ENCODE assay signal across 1 cellular context in the genomic region with DNA sequence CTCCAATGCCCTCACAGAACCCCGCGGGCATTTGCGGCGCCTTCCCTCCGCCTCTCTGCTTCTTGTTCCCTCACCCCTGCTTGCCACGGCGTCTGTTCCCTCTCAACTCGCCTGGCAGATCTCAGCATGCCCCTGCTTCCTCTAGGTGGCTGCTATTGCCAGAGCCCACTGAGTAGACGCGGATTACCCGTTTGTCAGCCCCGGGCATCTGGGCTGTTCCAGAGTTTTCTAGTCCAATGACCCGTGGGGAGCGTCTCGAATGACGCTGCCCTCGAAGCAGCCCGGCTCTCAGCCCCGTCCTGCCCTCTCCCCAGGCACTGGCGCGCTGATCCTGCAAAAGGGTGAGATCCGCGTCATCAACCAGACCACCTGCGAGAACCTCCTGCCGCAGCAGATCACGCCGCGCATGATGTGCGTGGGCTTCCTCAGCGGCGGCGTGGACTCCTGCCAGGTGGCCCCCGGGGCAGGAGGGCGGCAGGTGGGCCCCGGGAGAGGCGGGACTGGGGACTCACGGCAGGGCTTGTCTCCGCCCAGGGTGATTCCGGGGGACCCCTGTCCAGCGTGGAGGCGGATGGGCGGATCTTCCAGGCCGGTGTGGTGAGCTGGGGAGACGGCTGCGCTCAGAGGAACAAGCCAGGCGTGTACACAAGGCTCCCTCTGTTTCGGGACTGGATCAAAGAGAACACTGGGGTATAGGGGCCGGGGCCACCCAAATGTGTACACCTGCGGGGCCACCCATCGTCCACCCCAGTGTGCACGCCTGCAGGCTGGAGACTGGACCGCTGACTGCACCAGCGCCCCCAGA.
TF ChIP-seq lines count a peak whose summit lies in the region.

No MANE protein-coding gene starts in this region.

TF ChIP-seq in WTC11, 78 proteins besides CTCF, POLR2A, EP300 and RAD21 (continued from another document):
- TF ChIP-seq ZNF317 (CRISPR knock-in tag; IDR thresholded peaks at IDR 0.05; ENCODE audit: borderline replicate concordance, low read depth) (no peak), TEAD1 (CRISPR knock-in tag; IDR thresholded peaks at IDR 0.05) (no peak), NFE2L1 (CRISPR knock-in tag; IDR thresholded peaks at IDR 0.05) (no peak), OVOL2 (CRISPR knock-in tag; IDR thresholded peaks at IDR 0.05; ENCODE audit: borderline replicate concordance) (no peak), ATF1 (CRISPR knock-in tag; IDR thresholded peaks at IDR 0.05) (no peak), ZNF138 (CRISPR knock-in tag; conservative IDR thresholded peaks at IDR 0.05) (no peak), GABPB1 (CRISPR knock-in tag; IDR thresholded peaks at IDR 0.05) (no peak)
- TF ChIP-seq, protein P1, sequence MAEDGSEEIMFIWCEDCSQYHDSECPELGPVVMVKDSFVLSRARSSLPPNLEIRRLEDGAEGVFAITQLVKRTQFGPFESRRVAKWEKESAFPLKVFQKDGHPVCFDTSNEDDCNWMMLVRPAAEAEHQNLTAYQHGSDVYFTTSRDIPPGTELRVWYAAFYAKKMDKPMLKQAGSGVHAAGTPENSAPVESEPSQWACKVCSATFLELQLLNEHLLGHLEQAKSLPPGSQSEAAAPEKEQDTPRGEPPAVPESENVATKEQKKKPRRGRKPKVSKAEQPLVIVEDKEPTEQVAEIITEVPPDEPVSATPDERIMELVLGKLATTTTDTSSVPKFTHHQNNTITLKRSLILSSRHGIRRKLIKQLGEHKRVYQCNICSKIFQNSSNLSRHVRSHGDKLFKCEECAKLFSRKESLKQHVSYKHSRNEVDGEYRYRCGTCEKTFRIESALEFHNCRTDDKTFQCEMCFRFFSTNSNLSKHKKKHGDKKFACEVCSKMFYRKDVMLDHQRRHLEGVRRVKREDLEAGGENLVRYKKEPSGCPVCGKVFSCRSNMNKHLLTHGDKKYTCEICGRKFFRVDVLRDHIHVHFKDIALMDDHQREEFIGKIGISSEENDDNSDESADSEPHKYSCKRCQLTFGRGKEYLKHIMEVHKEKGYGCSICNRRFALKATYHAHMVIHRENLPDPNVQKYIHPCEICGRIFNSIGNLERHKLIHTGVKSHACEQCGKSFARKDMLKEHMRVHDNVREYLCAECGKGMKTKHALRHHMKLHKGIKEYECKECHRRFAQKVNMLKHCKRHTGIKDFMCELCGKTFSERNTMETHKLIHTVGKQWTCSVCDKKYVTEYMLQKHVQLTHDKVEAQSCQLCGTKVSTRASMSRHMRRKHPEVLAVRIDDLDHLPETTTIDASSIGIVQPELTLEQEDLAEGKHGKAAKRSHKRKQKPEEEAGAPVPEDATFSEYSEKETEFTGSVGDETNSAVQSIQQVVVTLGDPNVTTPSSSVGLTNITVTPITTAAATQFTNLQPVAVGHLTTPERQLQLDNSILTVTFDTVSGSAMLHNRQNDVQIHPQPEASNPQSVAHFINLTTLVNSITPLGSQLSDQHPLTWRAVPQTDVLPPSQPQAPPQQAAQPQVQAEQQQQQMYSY (CRISPR knock-in tag; IDR thresholded peaks at IDR 0.05): no peak
- TF ChIP-seq, protein P2, sequence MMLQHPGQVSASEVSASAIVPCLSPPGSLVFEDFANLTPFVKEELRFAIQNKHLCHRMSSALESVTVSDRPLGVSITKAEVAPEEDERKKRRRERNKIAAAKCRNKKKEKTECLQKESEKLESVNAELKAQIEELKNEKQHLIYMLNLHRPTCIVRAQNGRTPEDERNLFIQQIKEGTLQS (CRISPR knock-in tag; conservative IDR thresholded peaks at IDR 0.05): no peak
